ENCODE assay signal across 9 cellular contexts in the genomic region with DNA sequence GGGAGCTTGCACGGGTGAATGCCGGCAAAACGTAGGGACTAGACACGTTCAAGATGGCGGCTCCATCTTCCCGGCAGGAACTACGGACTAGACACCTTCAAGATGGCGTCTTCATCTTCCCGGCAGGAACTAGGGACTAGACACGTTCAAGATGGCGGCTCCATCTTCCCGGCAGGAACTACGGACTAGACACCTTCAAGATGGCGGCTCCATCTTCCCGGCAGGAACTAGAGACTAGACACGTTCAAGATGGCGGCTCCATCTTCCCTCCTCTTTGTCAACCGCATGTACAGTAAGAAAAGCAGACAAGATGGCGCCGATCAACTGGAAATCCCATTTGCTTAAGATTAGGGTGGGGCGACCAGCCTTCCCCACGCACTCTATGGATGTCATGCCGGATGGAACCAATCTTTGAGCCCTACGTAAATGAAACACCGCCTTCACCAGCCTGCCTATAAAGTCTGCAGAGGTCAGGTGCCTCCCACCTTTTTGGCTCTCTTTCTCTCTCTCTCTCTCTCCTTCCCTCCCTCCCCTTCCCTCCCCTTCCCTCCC.
DNase-seq lines count a peak whose midpoint lies in the region; ATAC-seq, FAIRE-seq and TF ChIP-seq lines count a peak whose summit lies in the region.
"Had no signal": no experiment of that assay in that cellular context is flagged by ENCODE, and none has a peak within 500 bp of the region (broad histone marks: within the 10 kb centered on the region; RNA-seq: fewer than 3 reads in every experiment).

No MANE protein-coding gene starts in this region.

- peak; percentile 58 for ATAC-seq in HG03066 (IDR thresholded peaks at IDR 0.05; ENCODE audit: low read depth, unreplicated experiment)
- ATAC-seq in GM12878, result peak; percentile 98

- peak; percentile 93 for FAIRE-seq in GM12878 (lab: Jason Lieb, UNC)

- H3K4me3 Mint-ChIP-seq in endothelial cell (ENCODE audit: unreplicated experiment), result no peak overlapping the region

- H3K4me2 ChIP-seq in GM12878 (ENCODE audit: control insufficient read depth, insufficient read depth), result peak overlapping the region; percentile 56; the same call in 1 of the 2 replicates

- SMC1A ChIA-PET in GM12878 (lab: Charles Lee; ENCODE audit: uncharacterized antibody, unreplicated experiment), result no interaction called here

- DNase-seq in NCI-H2081 (lab: John Stamatoyannopoulos, UW), result peak; percentile 10 to 42
- DNase-seq in NCI-H2081 treated with DMSO at 0.1 percent for 48 hours (lab: John Stamatoyannopoulos, UW), result no peak
- DNase-seq in SK-MEL-5 (ENCODE audit: low read depth, low spot score), result peak; percentile 86
- DNase-seq in GM12878 (ENCODE audit: low read depth, low spot score), result peak; percentile 97
- peak; percentile 87 for DNase-seq in islet precursor cell
- peak; percentile 11 to 16 for DNase-seq in stimulated activated CD4-positive, alpha-beta T cell treated with anti-CD3 and anti-CD28 coated beads, Interleukin-2, amount 100 ng/mL, for 24 hours
- no peak for DNase-seq in endothelial cell (ENCODE audit: low spot score)

- H2AFZ ChIP-seq in GM12878 (ENCODE audit: control insufficient read depth, low read depth, low read length), result peak overlapping the region; percentile 81

- H3K27ac Mint-ChIP-seq in endothelial cell (ENCODE audit: unreplicated experiment), result no peak overlapping the region

- no peaks in the 10 kb centered on the region for H3K4me1 Mint-ChIP-seq in endothelial cell (ENCODE audit: unreplicated experiment)

- H3K9me3 Mint-ChIP-seq in endothelial cell (ENCODE audit: unreplicated experiment), result peaks cover 27% of the 10 kb centered on the region

- H4K20me1 ChIP-seq in GM12878 (ENCODE audit: control insufficient read depth, insufficient read depth), result no peaks in the 10 kb centered on the region

- peak overlapping the region; percentile 1; the same call in 1 of the 2 replicates for H3K27ac ChIP-seq in GM12878 (ENCODE audit: control insufficient read depth, insufficient read depth)
- H3K27ac ChIP-seq: C4-2B had no signal

- no peak overlapping the region for H3K9ac ChIP-seq in GM12878 (ENCODE audit: control insufficient read depth, insufficient read depth, low read length)

- POLR2A ChIA-PET in GM12878 (lab: Charles Lee), result no interaction called here

- H3K79me2 ChIP-seq in GM12878 (ENCODE audit: control insufficient read depth, insufficient read depth, low read length), result no peaks in the 10 kb centered on the region

- intact Hi-C loops in GM12878 (cut with micrococcal nuclease; ENCODE audit: unreplicated experiment), result loop anchor here (2.0 to 10.0 kb wide), 2 partner anchors 37 to 125 kb away; no protein-coding TSS in a partner anchor

- TF ChIP-seq RAD21 in GM12878 (IDR thresholded peaks at IDR 0.05; ENCODE audit: insufficient read depth, low read depth, low read length), result no peak

- TF ChIP-seq EP300 in GM12878 (IDR thresholded peaks at IDR 0.05; ENCODE audit: borderline replicate concordance in 1 of 2, control insufficient read depth in 1 of 2, low read depth in 2 of 2, low read length in 2 of 2), result no peak

- CTCF ChIA-PET in GM12878 (lab: Yijun Ruan, JAX), result no interaction called here

- H3K27me3 Mint-ChIP-seq in endothelial cell (ENCODE audit: unreplicated experiment), result peaks cover 10% of the 10 kb centered on the region

- no peaks in the 10 kb centered on the region for H3K36me3 ChIP-seq in GM12878 (ENCODE audit: control insufficient read depth in 2 of 2, insufficient read depth in 2 of 2, low read length in 1 of 2)

- peaks cover 9% of the 10 kb centered on the region; the same call in 2 of the 3 replicates for H3K9me3 ChIP-seq in GM12878 (replicated peaks; ENCODE audit: control insufficient read depth, insufficient read depth, low read length)

- WGBS in GM12878 (ENCODE audit: insufficient coverage, insufficient replicate concordance, low lambda C conversion rate, missing lambda C conversion rate), result under 1% methylated on average over 23 of the region's 25 CpGs

- TF ChIP-seq CTCF in GM12878 (IDR thresholded peaks at IDR 0.05 in 2 of 3, conservative IDR thresholded peaks at IDR 0.05 in 1 of 3; ENCODE audit: control insufficient read depth in 2 of 3, extremely low read depth in 1 of 3, insufficient read depth in 1 of 3, low read depth in 3 of 3, low read length in 3 of 3) (no peak), endothelial cell (IDR thresholded peaks at IDR 0.05; ENCODE audit: unreplicated experiment) (no peak)

- peaks cover 18% of the 10 kb centered on the region for H3K36me3 Mint-ChIP-seq in endothelial cell (ENCODE audit: low read depth, unreplicated experiment)

- H3K27me3 ChIP-seq in GM12878 (replicated peaks in 1 of 2; ENCODE audit: control insufficient read depth in 2 of 2, insufficient read depth in 2 of 2, low read length in 1 of 2), result no peaks in the 10 kb centered on the region

- in situ Hi-C loops in SK-MEL-5 (cut with HindIII; ENCODE audit: low pct_unique_long_range_greater_than_20kb, low sequenced_read_pairs), result no loop called here
- in situ Hi-C loops in GM12878 (cut with MboI), result loop anchor here (5.0 to 10.0 kb wide), 2 partner anchors 37 to 345 kb away; partner anchors contain the start of gene IL3RA

- TF ChIP-seq POLR2A in GM12878 (IDR thresholded peaks at IDR 0.05; ENCODE audit: low read depth, low read length), result peak; percentile 61

- BruUV-seq in GM12878 (replicated peaks; lab: Mats Ljungman, UMichigan), result no TSS peak

- peak overlapping the region; percentile 67 for H3K4me3 ChIP-seq in GM12878

- RAD21 ChIA-PET in GM12878 (lab: Charles Lee; ENCODE audit: unreplicated experiment), result no interaction called here

- no peaks in the 10 kb centered on the region for H3K4me1 ChIP-seq in GM12878 (ENCODE audit: control insufficient read depth, insufficient read depth, low read length)

TF ChIP-seq in GM12878, 131 proteins besides CTCF, POLR2A, EP300 and RAD21 (continues in another document):
- peak; percentile 46; the same call in 1 of the 2 replicates for TF ChIP-seq PML (IDR thresholded peaks at IDR 0.05; ENCODE audit: low read length)
- TF ChIP-seq CEBPB (IDR thresholded peaks at IDR 0.05; ENCODE audit: borderline replicate concordance in 1 of 2, low read depth in 2 of 2, low read length in 2 of 2), result no peak
- TF ChIP-seq FOXK2 (IDR thresholded peaks at IDR 0.05), result peak; percentile 19; the same call in 1 of the 2 replicates
- TF ChIP-seq IKZF2 (IDR thresholded peaks at IDR 0.05), result peak; percentile 85 to 88
- TF ChIP-seq POLR2AphosphoS2 (IDR thresholded peaks at IDR 0.05; ENCODE audit: low read depth, low read length), result no peak
- TF ChIP-seq TAF1 (IDR thresholded peaks at IDR 0.05; ENCODE audit: borderline replicate concordance, low read depth, low read length), result 0 out of 2 replicates have a peak, but pooled peaks have one; percentile 33
- no peak for TF ChIP-seq ZNF24 (IDR thresholded peaks at IDR 0.05)
- no peak for TF ChIP-seq NFXL1 (IDR thresholded peaks at IDR 0.05; ENCODE audit: borderline replicate concordance)
- TF ChIP-seq SPI1 (IDR thresholded peaks at IDR 0.05; ENCODE audit: borderline replicate concordance, insufficient read depth, low read depth, low read length), result peak; percentile 39; the same call in 1 of the 2 replicates
- TF ChIP-seq STAT3 (IDR thresholded peaks at IDR 0.05; ENCODE audit: low read depth, low read length), result no peak
- peak; percentile 99 for TF ChIP-seq YY1 (IDR thresholded peaks at IDR 0.05; ENCODE audit: low read depth, low read length)
- TF ChIP-seq NR2C2 (IDR thresholded peaks at IDR 0.05; ENCODE audit: borderline replicate concordance, control insufficient read depth, insufficient read length, low read depth), result no peak
- peak; percentile 71 for TF ChIP-seq NR2C1 (IDR thresholded peaks at IDR 0.05)
- no peak for TF ChIP-seq RELA (IDR thresholded peaks at IDR 0.05; ENCODE audit: borderline replicate concordance, partially characterized antibody)
- TF ChIP-seq BMI1 (IDR thresholded peaks at IDR 0.05; ENCODE audit: borderline replicate concordance), result no peak
- no peak for TF ChIP-seq ZSCAN29 (IDR thresholded peaks at IDR 0.05)
- 0 out of 2 replicates have a peak, but pooled peaks have one; percentile 4 for TF ChIP-seq MEF2A (IDR thresholded peaks at IDR 0.05; ENCODE audit: insufficient read depth, low read depth, low read length)
- no peak for TF ChIP-seq ZBTB11 (CRISPR knock-in tag; IDR thresholded peaks at IDR 0.05)
- TF ChIP-seq ZZZ3 (IDR thresholded peaks at IDR 0.05; ENCODE audit: control insufficient read depth, insufficient read length, low read depth), result no peak
- TF ChIP-seq PAX8 (IDR thresholded peaks at IDR 0.05), result no peak

Comparison
In these comparisons a context has a peak if more than half of its experiments do, and no peak if none do; other contexts are left out.
1. DNase-seq: peak in NCI-H2081 (2 of 2), SK-MEL-5 (single experiment), GM12878 (single experiment), islet precursor cell (single experiment) and stimulated activated CD4-positive, alpha-beta T cell treated with anti-CD3 and anti-CD28 coated beads, Interleukin-2, amount 100 ng/mL, for 24 hours (2 of 2); none in NCI-H2081 treated with DMSO at 0.1 percent for 48 hours (single experiment) and endothelial cell (single experiment).